In the genomic region with DNA sequence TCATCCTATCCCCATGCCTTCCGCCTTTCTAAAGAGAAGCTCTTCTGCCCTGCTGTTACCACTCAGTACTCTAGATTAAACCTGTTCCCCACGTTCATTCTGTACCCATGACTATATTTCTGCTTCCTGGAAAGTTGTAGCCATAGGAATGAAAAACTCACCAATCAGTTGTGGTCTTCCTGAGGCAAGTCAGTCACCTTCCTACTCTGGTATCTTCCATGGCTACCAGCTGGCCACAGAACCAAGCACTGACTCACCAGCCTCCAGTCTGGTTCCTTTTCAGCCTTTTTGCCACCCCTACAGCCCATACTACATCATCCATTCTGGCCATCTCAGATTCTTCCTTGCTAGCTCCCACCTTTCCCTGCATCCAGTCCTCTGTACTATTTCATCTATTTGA, we compare ENCODE assay signal across 11 cellular contexts. TPM values are rescaled to one million over a fixed set of nuclear protein-coding genes. Genes with fewer than 3 reads are reported as not detected.
A peak's percentile ranks its signal among the peaks of the same experiment; 100 is the strongest.
DNase-seq lines count a peak whose midpoint lies in the region; ATAC-seq lines count a peak whose summit lies in the region.
"Had no signal": no experiment of that assay in that cellular context is flagged by ENCODE, and none has a peak within 500 bp of the region (broad histone marks: within the 10 kb centered on the region; RNA-seq: fewer than 3 reads in every experiment).

No MANE protein-coding gene starts in this region.

- H3K27me3 Mint-ChIP-seq in activated T-cell treated with anti-CD3 and anti-CD28 coated beads, Interleukin-2, amount 50 U/mL, for 24 hours, result no peaks in the 10 kb centered on the region
- H3K27me3 Mint-ChIP-seq in activated T-helper 17 cell treated with anti-CD3 and anti-CD28 coated beads, Interleukin-2, amount 50 U/mL, for 72 hours, result no peaks in the 10 kb centered on the region
- H3K27me3 Mint-ChIP-seq: activated naive CD4-positive, alpha-beta T cell treated with anti-CD3 and anti-CD28 coated beads, Interleukin-2, amount 10 ng/mL, durations not matched to agents 7 days and 5 days had no signal

- ATAC-seq in activated T-helper 17 cell treated with anti-CD3 and anti-CD28 coated beads, Interleukin-2, amount 50 U/mL, for 72 hours (replicated peaks), result peak; percentile 65
- ATAC-seq in GM18907 (IDR thresholded peaks at IDR 0.05; ENCODE audit: unreplicated experiment), result no peak
- no peak for ATAC-seq in GM21717 (IDR thresholded peaks at IDR 0.05; ENCODE audit: unreplicated experiment)

- peaks cover 18% of the 10 kb centered on the region for H3K36me3 Mint-ChIP-seq in activated T-cell treated with anti-CD3 and anti-CD28 coated beads, Interleukin-2, amount 50 U/mL, for 24 hours (ENCODE audit: low read depth)
- peaks cover 20% of the 10 kb centered on the region for H3K36me3 Mint-ChIP-seq in activated T-helper 17 cell treated with anti-CD3 and anti-CD28 coated beads, Interleukin-2, amount 50 U/mL, for 72 hours (ENCODE audit: low read depth)

- peaks cover 31% of the 10 kb centered on the region for H3K4me1 Mint-ChIP-seq in activated T-cell treated with anti-CD3 and anti-CD28 coated beads, Interleukin-2, amount 50 U/mL, for 24 hours (ENCODE audit: low read depth)
- H3K4me1 Mint-ChIP-seq in activated T-helper 17 cell treated with anti-CD3 and anti-CD28 coated beads, Interleukin-2, amount 50 U/mL, for 72 hours, result peaks cover 33% of the 10 kb centered on the region

- H3K27ac ChIP-seq in temporal lobe (ENCODE audit: low read depth, low read length), result peak overlapping the region; percentile 63
- H3K27ac ChIP-seq: uterus had no signal

- peak overlapping the region; percentile 4 for H3K27ac Mint-ChIP-seq in activated T-cell treated with anti-CD3 and anti-CD28 coated beads, Interleukin-2, amount 50 U/mL, for 24 hours
- H3K27ac Mint-ChIP-seq in activated T-helper 17 cell treated with anti-CD3 and anti-CD28 coated beads, Interleukin-2, amount 50 U/mL, for 72 hours, result peak overlapping the region; percentile 99
- H3K27ac Mint-ChIP-seq: activated naive CD4-positive, alpha-beta T cell treated with anti-CD3 and anti-CD28 coated beads, Interleukin-2, amount 10 ng/mL, durations not matched to agents 7 days and 5 days; mesothelial cell of epicardium had no signal

- no peaks in the 10 kb centered on the region for H3K9me3 Mint-ChIP-seq in activated T-cell treated with anti-CD3 and anti-CD28 coated beads, Interleukin-2, amount 50 U/mL, for 24 hours
- no peaks in the 10 kb centered on the region for H3K9me3 Mint-ChIP-seq in activated T-helper 17 cell treated with anti-CD3 and anti-CD28 coated beads, Interleukin-2, amount 50 U/mL, for 72 hours
- H3K9me3 Mint-ChIP-seq: activated naive CD4-positive, alpha-beta T cell treated with anti-CD3 and anti-CD28 coated beads, Interleukin-2, amount 10 ng/mL, durations not matched to agents 7 days and 5 days; mesothelial cell of epicardium had no signal

- H3K4me3 Mint-ChIP-seq in activated T-cell treated with anti-CD3 and anti-CD28 coated beads, Interleukin-2, amount 50 U/mL, for 24 hours, result no peak overlapping the region
- H3K4me3 Mint-ChIP-seq in activated T-helper 17 cell treated with anti-CD3 and anti-CD28 coated beads, Interleukin-2, amount 50 U/mL, for 72 hours, result peak overlapping the region; percentile 45
- H3K4me3 Mint-ChIP-seq: activated naive CD4-positive, alpha-beta T cell treated with anti-CD3 and anti-CD28 coated beads, Interleukin-2, amount 10 ng/mL, durations not matched to agents 7 days and 5 days; mesothelial cell of epicardium had no signal

- no peak for DNase-seq in activated T-cell treated with anti-CD3 and anti-CD28 coated beads, Interleukin-2, amount 50 U/mL, for 24 hours
- DNase-seq in activated T-cell treated with anti-CD3 and anti-CD28 coated beads, Interleukin-2, amount 50 U/mL, for 1 hour, result no peak
- DNase-seq in glomerular visceral epithelial cell (ENCODE audit: extremely low spot score), result peak; percentile 77
- no peak for DNase-seq in stimulated activated CD4-positive, alpha-beta T cell treated with anti-CD3 and anti-CD28 coated beads, Interleukin-2, amount 100 ng/mL, for 24 hours
- DNase-seq: activated naive CD4-positive, alpha-beta T cell treated with anti-CD3 and anti-CD28 coated beads, Interleukin-2, amount 10 ng/mL, durations not matched to agents 7 days and 5 days; uterus had no signal

RNA-seq across cellular contexts. Expression of a gene that starts 46.4 kb away (rescaled TPM):
- 10 to 100 TPM in 1 of 2 donors, 1 to 10 TPM in 1; 6.6 to 11.1 TPM for total RNA-seq in activated T-helper 17 cell treated with anti-CD3 and anti-CD28 coated beads, Interleukin-2, amount 50 U/mL, for 72 hours
- total RNA-seq in temporal lobe, result 33.9 TPM
